In the genomic region with DNA sequence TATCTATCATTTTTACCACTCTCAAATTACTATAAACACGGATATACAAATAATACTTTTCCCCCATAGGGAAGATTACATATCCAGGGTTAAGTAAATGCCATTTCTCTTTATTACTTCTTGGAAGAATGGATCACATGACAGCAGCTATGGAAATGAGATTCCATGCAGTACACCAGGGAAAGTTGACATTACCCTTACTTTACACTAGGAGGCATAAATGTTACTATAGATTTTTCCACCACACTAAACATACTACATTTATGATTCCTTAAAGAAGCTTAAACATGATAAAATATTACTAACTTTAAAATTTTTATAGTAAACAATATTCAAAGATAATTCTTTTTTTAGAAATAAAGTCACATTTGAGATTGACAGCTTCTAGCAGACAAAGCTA, we compare ENCODE assay signal across 7 cellular contexts.
DNase-seq lines count a peak whose midpoint lies in the region; ATAC-seq and TF ChIP-seq lines count a peak whose summit lies in the region.

No MANE protein-coding gene starts in this region.

- DNase-seq in Karpas-422 (peak; percentile 43), mammary epithelial cell (peak; percentile 14), osteoblast (ENCODE audit: insufficient read length, low spot score, missing footprints) (peak; percentile 76), KG1 (lab: John Stamatoyannopoulos, UW) (no peak)
- DNase-seq in activated CD4-positive, alpha-beta T cell treated with anti-CD3 and anti-CD28 coated beads, Interleukin-2, amount 50 U/mL, for 48 hours: no peak

- peak; percentile 67 for ATAC-seq in GM18858 (IDR thresholded peaks at IDR 0.05; ENCODE audit: unreplicated experiment)
- ATAC-seq in HG02588 (IDR thresholded peaks at IDR 0.05; ENCODE audit: unreplicated experiment): no peak

- dilution Hi-C loops in mammary epithelial cell (cut with HindIII; ENCODE audit: low sequenced_read_pairs): no loop called here

- H3K9me3 ChIP-seq in Karpas-422 (ENCODE audit: low read length) (no peaks in the 10 kb centered on the region), mammary epithelial cell (replicated peaks; ENCODE audit: insufficient read depth, low read length) (no peaks in the 10 kb centered on the region), osteoblast (ENCODE audit: low read depth, low read length) (no peaks in the 10 kb centered on the region)

- no peak overlapping the region for H3K4me3 ChIP-seq in Karpas-422 (ENCODE audit: low read length)
- no peak overlapping the region for H3K4me3 ChIP-seq in mammary epithelial cell (replicated peaks in 1 of 3; ENCODE audit: insufficient read depth in 1 of 3, low read depth in 2 of 3, low read length in 3 of 3)
- no peak overlapping the region for H3K4me3 ChIP-seq in osteoblast (ENCODE audit: insufficient read depth, low read length)

- H3K9me2 ChIP-seq in Karpas-422 (replicated peaks; ENCODE audit: insufficient read depth, low read length): no peaks in the 10 kb centered on the region

- no peaks in the 10 kb centered on the region for H3K79me2 ChIP-seq in Karpas-422 (ENCODE audit: low read length)
- no peaks in the 10 kb centered on the region for H3K79me2 ChIP-seq in mammary epithelial cell (ENCODE audit: insufficient read depth, low read length)
- no peaks in the 10 kb centered on the region for H3K79me2 ChIP-seq in osteoblast (ENCODE audit: insufficient read depth, low read length)

- no peaks in the 10 kb centered on the region for H4K20me1 ChIP-seq in Karpas-422 (ENCODE audit: insufficient read depth, low read depth, low read length)
- no peaks in the 10 kb centered on the region for H4K20me1 ChIP-seq in mammary epithelial cell (ENCODE audit: insufficient read depth, low read length)
- H4K20me1 ChIP-seq in osteoblast (ENCODE audit: insufficient read depth, low read length): no peaks in the 10 kb centered on the region

- in situ Hi-C loops in mammary epithelial cell (cut with MboI; ENCODE audit: low sequenced_read_pairs in 2 of 2): no loop called here

- BruUV-seq in mammary epithelial cell (replicated peaks; lab: Mats Ljungman, UMichigan): no TSS peak

- TF ChIP-seq CTCF in mammary epithelial cell (conservative IDR thresholded peaks at IDR 0.05 in 1 of 2, IDR thresholded peaks at IDR 0.05 in 1 of 2; ENCODE audit: extremely low read depth in 1 of 2, insufficient read depth in 1 of 2, low read depth in 1 of 2, low read length in 2 of 2) (peak; percentile 50 to 64), osteoblast (IDR thresholded peaks at IDR 0.05; ENCODE audit: extremely low read depth, low read depth, low read length) (peak; percentile 54)

- intact Hi-C loops in mammary epithelial cell (cut with micrococcal nuclease): loop anchor here (1.0 to 5.0 kb wide), 3 partner anchors 71 to 606 kb away; no protein-coding TSS in a partner anchor

- WGBS in mammary epithelial cell (ENCODE audit: low coverage, missing lambda C conversion rate): 0% methylated on average over 1 of the region's 1 CpG

- H3K27ac ChIP-seq in Karpas-422 (ENCODE audit: low read length): no peak overlapping the region
- no peak overlapping the region for H3K27ac ChIP-seq in mammary epithelial cell (ENCODE audit: insufficient read depth, low read depth, low read length)
- H3K27ac ChIP-seq in osteoblast (ENCODE audit: low read depth, low read length): no peak overlapping the region

- CTCF ChIA-PET in mammary epithelial cell (lab: Charles Lee; ENCODE audit: low non-redundant PET): interaction anchor here (0.6 to 1.0 kb wide), 4 partner anchors 39 to 375 kb away, joined by 3 to 6 read pairs (median 4); no protein-coding TSS in a partner anchor

- H3K9ac ChIP-seq in Karpas-422 (ENCODE audit: low read length) (no peak overlapping the region), mammary epithelial cell (ENCODE audit: insufficient read depth, low read length) (no peak overlapping the region)

- H3K4me1 ChIP-seq in Karpas-422 (ENCODE audit: low read length) (no peaks in the 10 kb centered on the region), mammary epithelial cell (ENCODE audit: insufficient read depth, low read length) (no peaks in the 10 kb centered on the region), osteoblast (ENCODE audit: insufficient read depth, low read length) (no peaks in the 10 kb centered on the region)

- no peak overlapping the region for H3K4me2 ChIP-seq in Karpas-422 (ENCODE audit: low read depth, low read length, poor library complexity, severe bottlenecking)
- H3K4me2 ChIP-seq in mammary epithelial cell (ENCODE audit: insufficient read depth, low read depth, low read length): no peak overlapping the region
- no peak overlapping the region for H3K4me2 ChIP-seq in osteoblast (ENCODE audit: insufficient read depth, low read length)

- no peaks in the 10 kb centered on the region for H3K36me3 ChIP-seq in Karpas-422 (ENCODE audit: insufficient read depth, low read length)
- no peaks in the 10 kb centered on the region for H3K36me3 ChIP-seq in mammary epithelial cell (ENCODE audit: insufficient read depth, low read length)
- H3K36me3 ChIP-seq in osteoblast (ENCODE audit: insufficient read depth, low read length): no peaks in the 10 kb centered on the region

- H2AFZ ChIP-seq in Karpas-422 (ENCODE audit: low read length): no peak overlapping the region
- H2AFZ ChIP-seq in mammary epithelial cell (ENCODE audit: low read depth, low read length): no peak overlapping the region
- no peak overlapping the region for H2AFZ ChIP-seq in osteoblast (ENCODE audit: low read length)

- H3K27me3 ChIP-seq in Karpas-422 (ENCODE audit: low read length) (no peaks in the 10 kb centered on the region), mammary epithelial cell (ENCODE audit: insufficient read depth, low read length) (no peaks in the 10 kb centered on the region), osteoblast (ENCODE audit: insufficient read depth, low read length) (no peaks in the 10 kb centered on the region)

Comparison
In these comparisons a context has a peak if more than half of its experiments do, and no peak if none do; other contexts are left out.
1. DNase-seq: peak in Karpas-422 (single experiment), mammary epithelial cell (single experiment) and osteoblast (single experiment); none in KG1 (single experiment) and activated CD4-positive, alpha-beta T cell treated with anti-CD3 and anti-CD28 coated beads, Interleukin-2, amount 50 U/mL, for 48 hours (0 of 2).